Comparison of ENCODE assay signal across 35 cellular contexts in the genomic region with DNA sequence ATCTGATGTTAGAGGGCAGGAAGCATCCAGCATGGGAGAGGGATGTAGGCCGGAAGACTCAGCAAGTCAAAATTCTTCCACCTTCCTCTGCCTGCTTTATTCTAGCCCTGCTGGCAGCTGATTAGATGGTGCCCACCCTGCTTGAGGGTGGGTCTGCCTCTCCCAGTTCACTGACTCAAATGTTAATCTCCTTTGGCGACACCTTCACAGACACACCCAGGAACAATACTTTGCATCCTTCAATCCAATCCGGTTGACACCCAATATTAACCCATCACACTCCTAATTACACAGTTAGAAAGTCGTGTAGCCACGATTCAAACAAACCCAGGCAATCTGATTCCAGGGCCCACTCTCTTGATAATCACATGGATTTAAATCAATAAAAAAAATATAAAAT.
"Had no signal": no experiment of that assay in that cellular context is flagged by ENCODE, and none has a peak within 500 bp of the region (broad histone marks: within the 10 kb centered on the region; RNA-seq: fewer than 3 reads in every experiment).

No MANE protein-coding gene starts in this region.

- H3K27me3 ChIP-seq: MG63 had no signal

- H3K9ac ChIP-seq: KMS-11 had no signal

- H3K4me3 ChIP-seq: MG63 had no signal

- DNase-seq: Karpas-422, Kasumi-1, MG63, MM.1S, MV-4-11, NCI-H1048, NCI-H1092, NCI-H1092 treated with DMSO at 0.1 percent for 48 hours, NCI-H1105, NCI-H1105 treated with DMSO at 0.1 percent for 48 hours, NCI-H1417, NCI-H1417 treated with DMSO at 0.1 percent for 48 hours, NCI-H1436, NCI-H1436 treated with DMSO at 0.1 percent for 48 hours, NCI-H146, NCI-H1694, NCI-H1694 treated with DMSO at 0.1 percent for 48 hours, NCI-H187, NCI-H187 treated with DMSO at 0.1 percent for 48 hours, NCI-H1930, NCI-H2029, NCI-H2029 treated with DMSO at 0.1 percent for 48 hours, NCI-H2081, NCI-H2081 treated with DMSO at 0.1 percent for 48 hours, NCI-H2107, NCI-H2171, NCI-H2171 treated with DMSO at 0.1 percent for 48 hours, NCI-H2227 treated with DMSO at 0.1 percent for 48 hours, NCI-H226, NCI-H345, NCI-H446, NCI-H446 treated with DMSO at 0.1 percent for 48 hours, NCI-H510A, NCI-H510A treated with DMSO at 0.1 percent for 48 hours had no signal

- H3K9me3 ChIP-seq: MG63 had no signal

- H3K27ac ChIP-seq: KMS-11 had no signal

- H3K36me3 ChIP-seq: MG63 had no signal

- H3K4me2 ChIP-seq: KMS-11 had no signal
